In genomic region chr19:10679743-10680142, GRCh38 we compare ENCODE assay signal across 17 cellular contexts. TPM values are rescaled to one million over a fixed set of nuclear protein-coding genes. Genes with fewer than 3 reads are reported as not detected.
DNase-seq lines count a peak whose midpoint lies in the region; ATAC-seq, FAIRE-seq and TF ChIP-seq lines count a peak whose summit lies in the region.
"Had no signal": no experiment of that assay in that cellular context is flagged by ENCODE, and none has a peak within 500 bp of the region (broad histone marks: within the 10 kb centered on the region; RNA-seq: fewer than 3 reads in every experiment).

No MANE protein-coding gene starts in this region.

- H3K4me1 Mint-ChIP-seq in WTC11, result no peaks in the 10 kb centered on the region
- H3K4me1 Mint-ChIP-seq: CD14-positive monocyte had no signal

- H3K9me3 ChIP-seq in HepG2 (ENCODE audit: low read length) (no peaks in the 10 kb centered on the region), right lobe of liver (no peaks in the 10 kb centered on the region), osteoblast (ENCODE audit: low read depth, low read length) (no peaks in the 10 kb centered on the region), SK-N-SH (no peaks in the 10 kb centered on the region), hepatocyte (ENCODE audit: low read depth) (no peaks in the 10 kb centered on the region)

- no peak overlapping the region for H3K4me3 Mint-ChIP-seq in WTC11
- H3K4me3 Mint-ChIP-seq: CD14-positive monocyte; CD8-positive, alpha-beta T cell had no signal

- H3K27ac ChIP-seq in HepG2 (ENCODE audit: extremely low read length, insufficient read depth, low read length), result no peak overlapping the region
- no peak overlapping the region for H3K27ac ChIP-seq in right lobe of liver
- no peak overlapping the region for H3K27ac ChIP-seq in osteoblast (ENCODE audit: low read depth, low read length)
- H3K27ac ChIP-seq in SK-N-SH (ENCODE audit: low read depth in 2 of 2, low read length in 1 of 2), result no peak overlapping the region
- no peak overlapping the region for H3K27ac ChIP-seq in hepatocyte
- H3K27ac ChIP-seq: GM23248 had no signal

- peaks cover 90% of the 10 kb centered on the region for H3K36me3 Mint-ChIP-seq in WTC11

- no peak for ATAC-seq in HepG2
- ATAC-seq in right lobe of liver, result no peak
- ATAC-seq in WTC11, result no peak
- ATAC-seq in left ventricle myocardium superior, result peak; percentile 36
- ATAC-seq: CD8-positive, alpha-beta T cell had no signal

- H3K79me2 ChIP-seq in HepG2 (ENCODE audit: insufficient read depth, low read length) (peaks cover 19% of the 10 kb centered on the region), osteoblast (ENCODE audit: insufficient read depth, low read length) (peaks cover 87% of the 10 kb centered on the region), SK-N-SH (ENCODE audit: insufficient read depth) (peaks cover 70% of the 10 kb centered on the region), hepatocyte (peaks cover 58% of the 10 kb centered on the region)

- TF ChIP-seq CTCF in HepG2 (CRISPR knock-in tag; IDR thresholded peaks at IDR 0.05) (no peak), right lobe of liver (IDR thresholded peaks at IDR 0.05) (no peak), WTC11 (IDR thresholded peaks at IDR 0.05) (no peak), osteoblast (IDR thresholded peaks at IDR 0.05; ENCODE audit: extremely low read depth, low read depth, low read length) (no peak), SK-N-SH (IDR thresholded peaks at IDR 0.05) (no peak), hepatocyte (IDR thresholded peaks at IDR 0.05; ENCODE audit: poor library complexity) (no peak)

- POLR2A ChIA-PET in HepG2 (lab: Yijun Ruan, JAX) (no interaction called here), WTC11 (lab: Charles Lee) (no interaction called here), SK-N-SH (lab: Yijun Ruan, JAX) (no interaction called here)

- DNase-seq in HepG2 (ENCODE audit: low spot score), result no peak
- no peak for DNase-seq in right lobe of liver
- no peak for DNase-seq in WTC11 (ENCODE audit: low spot score)
- peak; percentile 27 for DNase-seq in left ventricle myocardium superior
- peak; percentile 27 for DNase-seq in osteoblast (ENCODE audit: insufficient read length, low spot score, missing footprints)
- DNase-seq in SK-N-SH, result no peak
- DNase-seq in activated naive CD4-positive, alpha-beta T cell treated with anti-CD3 and anti-CD28 coated beads, Interleukin-2, amount 50 U/mL, for 16 hours, result no peak
- no peak for DNase-seq in hepatocyte (ENCODE audit: low spot score)
- DNase-seq: CD8-positive, alpha-beta T cell; COR-L47; DND-41; GDM1; GM23248; H7; IMR-90 had no signal

- H3K9me2 ChIP-seq in SK-N-SH, result no peaks in the 10 kb centered on the region
- H3K9me2 ChIP-seq in hepatocyte (replicated peaks; ENCODE audit: insufficient read depth), result no peaks in the 10 kb centered on the region

- H3K36me3 ChIP-seq in HepG2 (replicated peaks in 1 of 2; ENCODE audit: control insufficient read depth in 1 of 2, insufficient read depth in 2 of 2, low read length in 2 of 2), result peaks cover 53 to 93% of the 10 kb centered on the region in 2 experiments
- H3K36me3 ChIP-seq in right lobe of liver, result peaks cover 7 to 77% (median 59%) of the 10 kb centered on the region in 4 donors
- H3K36me3 ChIP-seq in osteoblast (ENCODE audit: insufficient read depth, low read length), result peaks cover 89% of the 10 kb centered on the region
- H3K36me3 ChIP-seq in SK-N-SH (replicated peaks in 1 of 2; ENCODE audit: control insufficient read depth in 1 of 2, insufficient read depth in 2 of 2, low read length in 1 of 2), result peaks cover 81 to 94% of the 10 kb centered on the region in 2 experiments
- no peaks in the 10 kb centered on the region for H3K36me3 ChIP-seq in hepatocyte (replicated peaks; ENCODE audit: insufficient read depth, low read depth)

- no peak overlapping the region for H2AFZ ChIP-seq in HepG2 (ENCODE audit: low read length)
- H2AFZ ChIP-seq in osteoblast (ENCODE audit: low read length), result no peak overlapping the region
- H2AFZ ChIP-seq in SK-N-SH (ENCODE audit: low read depth), result no peak overlapping the region
- no peak overlapping the region for H2AFZ ChIP-seq in hepatocyte
- H2AFZ ChIP-seq: GM23248 had no signal

- 95% methylated on average over 10 of the region's 18 CpGs for WGBS in HepG2 (ENCODE audit: low lambda C conversion rate)
- WGBS in right lobe of liver (ENCODE audit: insufficient coverage, low coverage, low lambda C conversion rate, missing lambda C conversion rate), result 87% methylated on average over 3 of the region's 18 CpGs
- WGBS in SK-N-SH (ENCODE audit: low lambda C conversion rate), result 96% methylated on average over 5 of the region's 18 CpGs
- 96% methylated on average over 18 of the region's 18 CpGs for whole genome bisulfite sequencing in hepatocyte (ENCODE audit: low lambda C conversion rate, missing lambda C conversion rate)

- no peaks in the 10 kb centered on the region; a peak in 1 of 5 replicates for H3K27me3 ChIP-seq in HepG2 (ENCODE audit: control insufficient read depth in 1 of 2, insufficient read depth in 2 of 2, low read length in 2 of 2)
- H3K27me3 ChIP-seq in right lobe of liver, result no peaks in the 10 kb centered on the region
- H3K27me3 ChIP-seq in osteoblast (ENCODE audit: insufficient read depth, low read length), result no peaks in the 10 kb centered on the region
- H3K27me3 ChIP-seq in SK-N-SH (ENCODE audit: insufficient read depth), result no peaks in the 10 kb centered on the region
- no peaks in the 10 kb centered on the region for H3K27me3 ChIP-seq in hepatocyte

- FAIRE-seq in HepG2 (lab: Jason Lieb, UNC), result no peak
- FAIRE-seq: A204.1 had no signal

- in situ Hi-C loops in HepG2 (cut with HindIII; ENCODE audit: extremely low pct_ligation_motif_present, low pct_unique_long_range_greater_than_20kb), result no loop called here

- no peak overlapping the region for H3K27ac Mint-ChIP-seq in WTC11
- H3K27ac Mint-ChIP-seq: CD14-positive monocyte; CD8-positive, alpha-beta T cell had no signal

- H3K4me2 ChIP-seq in HepG2 (ENCODE audit: low read depth, low read length) (no peak overlapping the region), osteoblast (ENCODE audit: insufficient read depth, low read length) (no peak overlapping the region), SK-N-SH (no peak overlapping the region), hepatocyte (no peak overlapping the region)

- TF ChIP-seq EP300 in HepG2 (IDR thresholded peaks at IDR 0.05; ENCODE audit: low read depth in 2 of 2, low read length in 2 of 2) (no peak), HepG2 (CRISPR knock-in tag; IDR thresholded peaks at IDR 0.05; ENCODE audit: borderline replicate concordance) (no peak), SK-N-SH (IDR thresholded peaks at IDR 0.05; ENCODE audit: borderline replicate concordance in 1 of 2, low read depth in 1 of 2, low read length in 1 of 2) (no peak)

- H3K4me1 ChIP-seq in HepG2 (ENCODE audit: insufficient read depth, low read length) (no peaks in the 10 kb centered on the region), right lobe of liver (peaks cover 0 to 21% (median 8%) of the 10 kb centered on the region in 4 donors), osteoblast (ENCODE audit: insufficient read depth, low read length) (no peaks in the 10 kb centered on the region), SK-N-SH (ENCODE audit: control insufficient read depth in 1 of 2, insufficient read depth in 2 of 2, low read depth in 1 of 2, low read length in 1 of 2) (no peaks in the 10 kb centered on the region; a peak in 1 of 4 replicates), hepatocyte (ENCODE audit: insufficient read depth) (no peaks in the 10 kb centered on the region)

- intact Hi-C loops in HepG2 (cut with micrococcal nuclease; ENCODE audit: unreplicated experiment), result no loop called here
- intact Hi-C loops in right lobe of liver (cut with DNase I), result no loop called here
- intact Hi-C loops in left ventricle myocardium superior (cut with micrococcal nuclease), result no loop called here

- TF ChIP-seq RAD21 in HepG2 (CRISPR knock-in tag; IDR thresholded peaks at IDR 0.05) (no peak), SK-N-SH (IDR thresholded peaks at IDR 0.05; ENCODE audit: low read length) (no peak)

- no peak for TF ChIP-seq POLR2A in HepG2 (IDR thresholded peaks at IDR 0.05; ENCODE audit: insufficient read depth in 1 of 2, low read depth in 2 of 2, low read length in 2 of 2)
- TF ChIP-seq POLR2A in right lobe of liver (IDR thresholded peaks at IDR 0.05), result no peak

- H3K27me3 Mint-ChIP-seq in WTC11 (ENCODE audit: low read depth), result no peaks in the 10 kb centered on the region

- H3F3A ChIP-seq in SK-N-SH (replicated peaks; ENCODE audit: insufficient read depth), result peaks cover 2% of the 10 kb centered on the region

- no TSS peak for BruUV-seq in HepG2 (replicated peaks; lab: Mats Ljungman, UMichigan)

- CTCF ChIA-PET in HepG2 (lab: Yijun Ruan, JAX; ENCODE audit: low intra/inter-chr PET ratio, low total read pairs), result no interaction called here
- CTCF ChIA-PET in WTC11 (lab: Charles Lee), result interaction anchor here (1.2 kb wide), 2 partner anchors 9 to 20 kb away, joined by 3 read pairs; no protein-coding TSS in a partner anchor
- CTCF ChIA-PET in SK-N-SH (lab: Yijun Ruan, JAX), result interaction anchor here (1.0 to 1.2 kb wide), 3 partner anchors 9 to 35 kb away, joined by 3 to 7 read pairs (median 3); partner anchors contain the start of gene QTRT1

- H4K20me1 ChIP-seq in HepG2 (ENCODE audit: insufficient read depth, low read length) (peaks cover 9% of the 10 kb centered on the region; the same call in 1 of the 2 replicates), osteoblast (ENCODE audit: insufficient read depth, low read length) (peaks cover 48% of the 10 kb centered on the region), SK-N-SH (ENCODE audit: insufficient read depth) (peaks cover 81% of the 10 kb centered on the region), hepatocyte (ENCODE audit: insufficient read depth, poor library complexity, severe bottlenecking) (peaks cover 69% of the 10 kb centered on the region)

- no peak overlapping the region for H3K9ac ChIP-seq in HepG2 (ENCODE audit: insufficient read depth, low read depth, low read length)
- no peak overlapping the region for H3K9ac ChIP-seq in SK-N-SH
- H3K9ac ChIP-seq: GM23248 had no signal

- H3K4me3 ChIP-seq in HepG2 (replicated peaks in 1 of 3; ENCODE audit: insufficient read depth in 1 of 3, low read depth in 2 of 3, low read length in 3 of 3) (no peak overlapping the region), right lobe of liver (no peak overlapping the region), osteoblast (ENCODE audit: insufficient read depth, low read length) (no peak overlapping the region), SK-N-SH (ENCODE audit: low read depth in 2 of 2, low read length in 1 of 2) (no peak overlapping the region), hepatocyte (no peak overlapping the region)
- H3K4me3 ChIP-seq: GM23248 had no signal

- no peaks in the 10 kb centered on the region for H3K9me3 Mint-ChIP-seq in WTC11
- H3K9me3 Mint-ChIP-seq: CD14-positive monocyte; CD8-positive, alpha-beta T cell had no signal

RNA-seq across cellular contexts. Expression of gene QTRT1, which starts 21.5 kb away (rescaled TPM):
- 33.0 and 38.6 TPM in 2 replicates for total RNA-seq in HepG2 (2016; rRNA removed; fragmentation: Illumina TruSeq; extraction: Trizol)
- total RNA-seq in HepG2 (2016; cell fraction: cytosol; rRNA removed; fragmentation: Illumina TruSeq; extraction: Trizol; ENCODE audit: low read depth), result 19.1 and 20.1 TPM in 2 replicates
- 36.0 and 39.4 TPM in 2 replicates for total RNA-seq in HepG2 (2016; cell fraction: insoluble cytoplasmic fraction; rRNA removed; fragmentation: Illumina TruSeq; extraction: Trizol)
- total RNA-seq in HepG2 (2016; cell fraction: membrane; rRNA removed; fragmentation: Illumina TruSeq; extraction: Trizol), result 12.2 and 12.9 TPM in 2 replicates
- total RNA-seq in HepG2 (2016; cell fraction: nucleus; rRNA removed; fragmentation: Illumina TruSeq; extraction: Trizol), result 31.9 and 35.0 TPM in 2 replicates
- 41.6 and 55.6 TPM in 2 replicates for polyA plus RNA-seq in HepG2 (2011; rRNA removed)
- 25.8 and 39.0 TPM in 2 replicates for polyA plus RNA-seq in HepG2 (2011; cell fraction: cytosol; rRNA removed)
- 270 and 290 TPM in 2 replicates for polyA plus RNA-seq in HepG2 (2011; cell fraction: nucleus; rRNA removed)
- 27.7 and 35.3 TPM in 2 replicates for polyA plus RNA-seq in HepG2 (2012)
- 11.2 and 12.9 TPM in 2 replicates for polyA plus RNA-seq in HepG2 (2016; cell fraction: cytosol; fragmentation: Illumina TruSeq; extraction: Trizol; ENCODE audit: low read depth)
- polyA plus RNA-seq in HepG2 (2016; cell fraction: insoluble cytoplasmic fraction; fragmentation: Illumina TruSeq; extraction: Trizol; ENCODE audit: low read depth), result 38.0 and 39.9 TPM in 2 replicates
- polyA plus RNA-seq in HepG2 (2016; cell fraction: membrane; fragmentation: Illumina TruSeq; extraction: Trizol; ENCODE audit: low read depth), result 12.7 and 13.2 TPM in 2 replicates
- polyA plus RNA-seq in HepG2 (2016; cell fraction: nucleus; fragmentation: Illumina TruSeq; extraction: Trizol; ENCODE audit: insufficient read depth, low read depth), result 92.8 and 94.8 TPM in 2 replicates
- polyA minus RNA-seq in HepG2 (2011; rRNA and poly(A)+ RNA removed; ENCODE audit: low replicate concordance), result 26.7 and 36.3 TPM in 2 replicates
- 8.2 and 12.2 TPM in 2 replicates for polyA minus RNA-seq in HepG2 (2011; cell fraction: cytosol; rRNA and poly(A)+ RNA removed)
- 15.5 and 18.7 TPM in 2 replicates for polyA minus RNA-seq in HepG2 (2011; cell fraction: nucleus; rRNA and poly(A)+ RNA removed)
- 10 to 100 TPM; 19.0 to 30.2 (median 26.8) TPM for total RNA-seq in right lobe of liver
- 67.6 to 72.6 TPM (median 69.6 TPM) in 3 replicates for total RNA-seq in WTC11 (2021)
- total RNA-seq in left ventricle myocardium superior, result 29.1 TPM
- 34.0 and 36.5 TPM in 2 replicates for total RNA-seq in osteoblast
- 108 and 115 TPM in 2 replicates for polyA plus RNA-seq in SK-N-SH (2012; rRNA removed)
- polyA plus RNA-seq in SK-N-SH (2012; cell fraction: cytosol; rRNA removed), result 28.1 and 48.7 TPM in 2 replicates
- polyA plus RNA-seq in SK-N-SH (2012; cell fraction: nucleus; rRNA removed), result 464 and 520 TPM in 2 replicates
- 19.5 and 21.7 TPM in 2 replicates for total RNA-seq in hepatocyte
- polyA plus RNA-seq in hepatocyte, result 52.8 and 67.7 TPM in 2 replicates

RNA-seq across cellular contexts. Expression of gene ILF3, which starts 25.6 kb away (rescaled TPM):
- total RNA-seq in HepG2 (2016; rRNA removed; fragmentation: Illumina TruSeq; extraction: Trizol) (120 and 127 TPM in 2 replicates), right lobe of liver (10 to 100 TPM; 40.0 to 82.3 (median 54.8) TPM), WTC11 (2021) (626 to 659 TPM (median 656 TPM) in 3 replicates), left ventricle myocardium superior (118 TPM), osteoblast (105 and 107 TPM in 2 replicates), hepatocyte (112 and 149 TPM in 2 replicates)
- total RNA-seq in HepG2 (2016; cell fraction: cytosol; rRNA removed; fragmentation: Illumina TruSeq; extraction: Trizol; ENCODE audit: low read depth), result 19.6 and 21.2 TPM in 2 replicates
- total RNA-seq in HepG2 (2016; cell fraction: insoluble cytoplasmic fraction; rRNA removed; fragmentation: Illumina TruSeq; extraction: Trizol), result 113 and 122 TPM in 2 replicates
- 63.1 and 64.0 TPM in 2 replicates for total RNA-seq in HepG2 (2016; cell fraction: membrane; rRNA removed; fragmentation: Illumina TruSeq; extraction: Trizol)
- 133 and 160 TPM in 2 replicates for total RNA-seq in HepG2 (2016; cell fraction: nucleus; rRNA removed; fragmentation: Illumina TruSeq; extraction: Trizol)
- polyA plus RNA-seq in HepG2 (2011; rRNA removed) (173 and 195 TPM in 2 replicates), SK-N-SH (2012; rRNA removed) (203 and 229 TPM in 2 replicates), hepatocyte (120 and 129 TPM in 2 replicates)
- polyA plus RNA-seq in HepG2 (2011; cell fraction: cytosol; rRNA removed), result 59.6 and 75.2 TPM in 2 replicates
- 588 and 668 TPM in 2 replicates for polyA plus RNA-seq in HepG2 (2011; cell fraction: nucleus; rRNA removed)
- polyA plus RNA-seq in HepG2 (2012), result 153 and 159 TPM in 2 replicates
- 18.4 and 19.6 TPM in 2 replicates for polyA plus RNA-seq in HepG2 (2016; cell fraction: cytosol; fragmentation: Illumina TruSeq; extraction: Trizol; ENCODE audit: low read depth)
- 178 and 216 TPM in 2 replicates for polyA plus RNA-seq in HepG2 (2016; cell fraction: insoluble cytoplasmic fraction; fragmentation: Illumina TruSeq; extraction: Trizol; ENCODE audit: low read depth)
- polyA plus RNA-seq in HepG2 (2016; cell fraction: membrane; fragmentation: Illumina TruSeq; extraction: Trizol; ENCODE audit: low read depth), result 54.0 and 61.1 TPM in 2 replicates
- 615 and 640 TPM in 2 replicates for polyA plus RNA-seq in HepG2 (2016; cell fraction: nucleus; fragmentation: Illumina TruSeq; extraction: Trizol; ENCODE audit: insufficient read depth, low read depth)
- 139 and 144 TPM in 2 replicates for polyA minus RNA-seq in HepG2 (2011; rRNA and poly(A)+ RNA removed; ENCODE audit: low replicate concordance)
- polyA minus RNA-seq in HepG2 (2011; cell fraction: cytosol; rRNA and poly(A)+ RNA removed), result 65.3 and 73.2 TPM in 2 replicates
- polyA minus RNA-seq in HepG2 (2011; cell fraction: nucleus; rRNA and poly(A)+ RNA removed), result 154 and 157 TPM in 2 replicates
- 97.9 and 126 TPM in 2 replicates for polyA plus RNA-seq in SK-N-SH (2012; cell fraction: cytosol; rRNA removed)
- 699 and 751 TPM in 2 replicates for polyA plus RNA-seq in SK-N-SH (2012; cell fraction: nucleus; rRNA removed)

RNA-seq across cellular contexts. Expression of gene DNM2, which starts 38.1 kb away (rescaled TPM):
- 41.7 and 48.2 TPM in 2 replicates for total RNA-seq in HepG2 (2016; rRNA removed; fragmentation: Illumina TruSeq; extraction: Trizol)
- total RNA-seq in HepG2 (2016; cell fraction: cytosol; rRNA removed; fragmentation: Illumina TruSeq; extraction: Trizol; ENCODE audit: low read depth), result 19.9 and 21.9 TPM in 2 replicates
- total RNA-seq in HepG2 (2016; cell fraction: insoluble cytoplasmic fraction; rRNA removed; fragmentation: Illumina TruSeq; extraction: Trizol), result 37.7 and 40.5 TPM in 2 replicates
- total RNA-seq in HepG2 (2016; cell fraction: membrane; rRNA removed; fragmentation: Illumina TruSeq; extraction: Trizol), result 29.4 and 31.2 TPM in 2 replicates
- total RNA-seq in HepG2 (2016; cell fraction: nucleus; rRNA removed; fragmentation: Illumina TruSeq; extraction: Trizol), result 56.9 and 61.6 TPM in 2 replicates
- 59.8 and 67.0 TPM in 2 replicates for polyA plus RNA-seq in HepG2 (2011; rRNA removed)
- polyA plus RNA-seq in HepG2 (2011; cell fraction: cytosol; rRNA removed), result 29.1 and 41.0 TPM in 2 replicates
- 155 and 203 TPM in 2 replicates for polyA plus RNA-seq in HepG2 (2011; cell fraction: nucleus; rRNA removed)
- polyA plus RNA-seq in HepG2 (2012), result 44.2 and 57.9 TPM in 2 replicates
- 8.6 and 9.0 TPM in 2 replicates for polyA plus RNA-seq in HepG2 (2016; cell fraction: cytosol; fragmentation: Illumina TruSeq; extraction: Trizol; ENCODE audit: low read depth)
- polyA plus RNA-seq in HepG2 (2016; cell fraction: insoluble cytoplasmic fraction; fragmentation: Illumina TruSeq; extraction: Trizol; ENCODE audit: low read depth), result 39.4 and 48.6 TPM in 2 replicates
- polyA plus RNA-seq in HepG2 (2016; cell fraction: membrane; fragmentation: Illumina TruSeq; extraction: Trizol; ENCODE audit: low read depth), result 18.1 and 20.6 TPM in 2 replicates
- 87.0 and 94.1 TPM in 2 replicates for polyA plus RNA-seq in HepG2 (2016; cell fraction: nucleus; fragmentation: Illumina TruSeq; extraction: Trizol; ENCODE audit: insufficient read depth, low read depth)
- polyA minus RNA-seq in HepG2 (2011; rRNA and poly(A)+ RNA removed; ENCODE audit: low replicate concordance), result 200 and 264 TPM in 2 replicates
- 44.4 and 50.0 TPM in 2 replicates for polyA minus RNA-seq in HepG2 (2011; cell fraction: cytosol; rRNA and poly(A)+ RNA removed)
- polyA minus RNA-seq in HepG2 (2011; cell fraction: nucleus; rRNA and poly(A)+ RNA removed), result 143 and 162 TPM in 2 replicates
- total RNA-seq in right lobe of liver, result 10 to 100 TPM; 54.0 to 86.9 (median 68.3) TPM
- total RNA-seq in WTC11 (2021), result 120 to 131 TPM (median 123 TPM) in 3 replicates
- total RNA-seq in left ventricle myocardium superior, result 201 TPM
- 89.6 and 102 TPM in 2 replicates for total RNA-seq in osteoblast
- 52.5 and 53.6 TPM in 2 replicates for polyA plus RNA-seq in SK-N-SH (2012; rRNA removed)
- polyA plus RNA-seq in SK-N-SH (2012; cell fraction: cytosol; rRNA removed), result 20.5 and 31.8 TPM in 2 replicates
- polyA plus RNA-seq in SK-N-SH (2012; cell fraction: nucleus; rRNA removed), result 159 and 212 TPM in 2 replicates
- total RNA-seq in hepatocyte, result 87.9 and 93.9 TPM in 2 replicates
- polyA plus RNA-seq in hepatocyte, result 130 and 132 TPM in 2 replicates

RNA-seq across cellular contexts. Expression of gene SLC44A2, which starts 54.4 kb away (rescaled TPM):
- 2.3 and 2.4 TPM in 2 replicates for total RNA-seq in HepG2 (2016; rRNA removed; fragmentation: Illumina TruSeq; extraction: Trizol)
- 1.2 and 2.2 TPM in 2 replicates for total RNA-seq in HepG2 (2016; cell fraction: cytosol; rRNA removed; fragmentation: Illumina TruSeq; extraction: Trizol; ENCODE audit: low read depth)
- total RNA-seq in HepG2 (2016; cell fraction: insoluble cytoplasmic fraction; rRNA removed; fragmentation: Illumina TruSeq; extraction: Trizol), result 1.5 and 2.5 TPM in 2 replicates
- 3.0 and 3.4 TPM in 2 replicates for total RNA-seq in HepG2 (2016; cell fraction: membrane; rRNA removed; fragmentation: Illumina TruSeq; extraction: Trizol)
- total RNA-seq in HepG2 (2016; cell fraction: nucleus; rRNA removed; fragmentation: Illumina TruSeq; extraction: Trizol), result 3.2 and 3.4 TPM in 2 replicates
- 5.6 and 7.2 TPM in 2 replicates for polyA plus RNA-seq in HepG2 (2011; rRNA removed)
- polyA plus RNA-seq in HepG2 (2011; cell fraction: cytosol; rRNA removed), result 5.4 and 5.7 TPM in 2 replicates
- polyA plus RNA-seq in HepG2 (2011; cell fraction: nucleus; rRNA removed), result 11.3 and 11.8 TPM in 2 replicates
- 5.9 and 8.2 TPM in 2 replicates for polyA plus RNA-seq in HepG2 (2012)
- polyA plus RNA-seq in HepG2 (2016; cell fraction: cytosol; fragmentation: Illumina TruSeq; extraction: Trizol; ENCODE audit: low read depth), result 2.5 and 2.6 TPM in 2 replicates
- polyA plus RNA-seq in HepG2 (2016; cell fraction: insoluble cytoplasmic fraction; fragmentation: Illumina TruSeq; extraction: Trizol; ENCODE audit: low read depth), result 1.9 and 2.2 TPM in 2 replicates
- 4.7 and 5.1 TPM in 2 replicates for polyA plus RNA-seq in HepG2 (2016; cell fraction: membrane; fragmentation: Illumina TruSeq; extraction: Trizol; ENCODE audit: low read depth)
- polyA plus RNA-seq in HepG2 (2016; cell fraction: nucleus; fragmentation: Illumina TruSeq; extraction: Trizol; ENCODE audit: insufficient read depth, low read depth), result 8.1 and 8.5 TPM in 2 replicates
- polyA minus RNA-seq in HepG2 (2011; rRNA and poly(A)+ RNA removed; ENCODE audit: low replicate concordance), result 13.9 and 134 TPM in 2 replicates
- polyA minus RNA-seq in HepG2 (2011; cell fraction: cytosol; rRNA and poly(A)+ RNA removed), result 5.3 and 8.4 TPM in 2 replicates
- polyA minus RNA-seq in HepG2 (2011; cell fraction: nucleus; rRNA and poly(A)+ RNA removed), result 5.4 and 9.6 TPM in 2 replicates
- total RNA-seq in right lobe of liver, result 10 to 100 TPM; 11.7 to 18.5 (median 15.6) TPM
- total RNA-seq in WTC11 (2021), result 102 to 111 TPM (median 109 TPM) in 3 replicates
- total RNA-seq in left ventricle myocardium superior, result 71.8 TPM
- total RNA-seq in osteoblast, result 43.0 and 49.9 TPM in 2 replicates
- polyA plus RNA-seq in SK-N-SH (2012; rRNA removed), result 61.4 and 66.6 TPM in 2 replicates
- polyA plus RNA-seq in SK-N-SH (2012; cell fraction: cytosol; rRNA removed), result 38.2 and 47.6 TPM in 2 replicates
- polyA plus RNA-seq in SK-N-SH (2012; cell fraction: nucleus; rRNA removed), result 97.7 and 150 TPM in 2 replicates
- total RNA-seq in hepatocyte, result 37.2 and 44.4 TPM in 2 replicates
- polyA plus RNA-seq in hepatocyte, result 91.3 and 100 TPM in 2 replicates

Comparison
In these comparisons a context has a peak if more than half of its experiments do, and no peak if none do; other contexts are left out.
1. DNase-seq: peak in left ventricle myocardium superior (single experiment) and osteoblast (single experiment); none in HepG2 (single experiment), right lobe of liver (0 of 3), WTC11 (single experiment), SK-N-SH (single experiment), activated naive CD4-positive, alpha-beta T cell treated with anti-CD3 and anti-CD28 coated beads, Interleukin-2, amount 50 U/mL, for 16 hours (single experiment) and hepatocyte (single experiment).